ENCODE assay signal across 8 cellular contexts in genomic region chr12:49264873-49265792, GRCh38. TPM values are rescaled to one million over a fixed set of nuclear protein-coding genes. Genes with fewer than 3 reads are reported as not detected.
DNase-seq lines count a peak whose midpoint lies in the region; ATAC-seq and TF ChIP-seq lines count a peak whose summit lies in the region.

Gene TUBA1C (plus strand): TSS chr12:49265082. CDS start chr12:49265182, 100 bp downstream.

- WGBS in liver: under 1% methylated on average over 61 of the region's 61 CpGs

- peaks cover 0 to 27% (median 11%) of the 10 kb centered on the region in 4 donors for H3K4me1 ChIP-seq in liver (ENCODE audit: control insufficient read depth in 4 of 4, insufficient read depth in 4 of 4, low read length in 3 of 4)

- POLR2A ChIA-PET in BJ (lab: Charles Lee): interaction anchor here (0.7 kb wide), 1 partner anchor 266 kb away, joined by 4 read pairs; no protein-coding TSS in a partner anchor

- H3K4me3 ChIP-seq in BJ (ENCODE audit: low read depth, low read length) (peak within 1 kb of the TSS; percentile 92), liver (ENCODE audit: low read depth in 1 of 3, low read length in 3 of 3) (peak within 1 kb of the TSS; percentile 64 to 91 (median 76))

- peak; percentile 62 for DNase-seq in BJ (ENCODE audit: low read depth)
- DNase-seq in NCI-H526 (lab: John Stamatoyannopoulos, UW): peak; percentile 83 to 97
- DNase-seq in activated CD4-positive, alpha-beta T cell treated with anti-CD3 and anti-CD28 coated beads, Interleukin-2, amount 50 U/mL, for 4 hours: peak; percentile 83 to 84
- peak; percentile 78 to 96 for DNase-seq in dermis microvascular lymphatic vessel endothelial cell (ENCODE audit: low read depth in 2 of 2)
- DNase-seq in stimulated activated CD4-positive, alpha-beta T cell treated with anti-CD3 and anti-CD28 coated beads, Interleukin-4, amount 100 ng/mL, for 24 hours: peak; percentile 89

- CTCF ChIA-PET in BJ (lab: Yijun Ruan, JAX): interaction anchor here (0.6 to 2.5 kb wide), 2 partner anchors 21 to 31 kb away, joined by 3 to 20 read pairs; no protein-coding TSS in a partner anchor

- TF ChIP-seq CTCF in BJ (IDR thresholded peaks at IDR 0.05; ENCODE audit: insufficient read depth, low read depth, low read length) (no peak), liver (IDR thresholded peaks at IDR 0.05; ENCODE audit: low read depth, low read length, missing input control) (no peak)

- H3K27ac ChIP-seq in liver (ENCODE audit: low read depth in 1 of 2, low read length in 2 of 2): peak within 1 kb of the TSS; percentile 99 to 100

- ATAC-seq in GM19324 (IDR thresholded peaks at IDR 0.05; ENCODE audit: low FRiP score, unreplicated experiment) (peak; percentile 94), HG03460 (IDR thresholded peaks at IDR 0.05; ENCODE audit: unreplicated experiment) (peak; percentile 85)

- TF ChIP-seq RAD21 in liver (IDR thresholded peaks at IDR 0.05): no peak

- H3K36me3 ChIP-seq in BJ (ENCODE audit: control insufficient read depth, insufficient read depth, low read length) (peaks cover 7% of the 10 kb centered on the region), liver (ENCODE audit: control insufficient read depth in 4 of 4, insufficient read depth in 3 of 4, low read depth in 1 of 4, low read length in 3 of 4) (peaks cover 3 to 8% (median 6%) of the 10 kb centered on the region in 4 donors)

- no peaks in the 10 kb centered on the region for H3K27me3 ChIP-seq in BJ (ENCODE audit: control insufficient read depth, insufficient read depth, low read length)
- H3K27me3 ChIP-seq in liver (ENCODE audit: control insufficient read depth in 4 of 4, insufficient read depth in 4 of 4, low read length in 3 of 4): no peaks in the 10 kb centered on the region

- H3K9me3 ChIP-seq in liver (ENCODE audit: control insufficient read depth in 4 of 4, low read length in 3 of 4): no peaks in the 10 kb centered on the region

- H3K9ac ChIP-seq in liver (ENCODE audit: low read depth in 1 of 2, low read length in 2 of 2): peak within 1 kb of the TSS; percentile 95

TF ChIP-seq in liver, 16 proteins besides CTCF, POLR2A, EP300 and RAD21:
- peak; percentile 5 to 51 for TF ChIP-seq HNF4A (conservative IDR thresholded peaks at IDR 0.05)
- TF ChIP-seq, protein P1, sequence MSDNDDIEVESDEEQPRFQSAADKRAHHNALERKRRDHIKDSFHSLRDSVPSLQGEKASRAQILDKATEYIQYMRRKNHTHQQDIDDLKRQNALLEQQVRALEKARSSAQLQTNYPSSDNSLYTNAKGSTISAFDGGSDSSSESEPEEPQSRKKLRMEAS (IDR thresholded peaks at IDR 0.05): peak; percentile 83
- TF ChIP-seq TAF1 (conservative IDR thresholded peaks at IDR 0.05): peak; percentile 97
- TF ChIP-seq FOXA2 (IDR thresholded peaks at IDR 0.05): no peak
- no peak for TF ChIP-seq FOXA1 (IDR thresholded peaks at IDR 0.05)
- peak in 1 of 2 donors; percentile 49 for TF ChIP-seq GABPA (IDR thresholded peaks at IDR 0.05 in 1 of 2, conservative IDR thresholded peaks at IDR 0.05 in 1 of 2)
- peak; percentile 21 for TF ChIP-seq ZBTB33 (IDR thresholded peaks at IDR 0.05)
- peak; percentile 95 for TF ChIP-seq REST (IDR thresholded peaks at IDR 0.05)
- TF ChIP-seq EGR1 (IDR thresholded peaks at IDR 0.05; ENCODE audit: low read depth in 2 of 2): peak in 1 of 2 donors; percentile 8
- TF ChIP-seq NR2F2 (IDR thresholded peaks at IDR 0.05): peak; percentile 28
- TF ChIP-seq HNF4G (IDR thresholded peaks at IDR 0.05): no peak
- peak in 1 of 2 donors; percentile 52 for TF ChIP-seq RXRA (IDR thresholded peaks at IDR 0.05)
- TF ChIP-seq YY1 (IDR thresholded peaks at IDR 0.05): peak; percentile 83
- TF ChIP-seq, protein P2, sequence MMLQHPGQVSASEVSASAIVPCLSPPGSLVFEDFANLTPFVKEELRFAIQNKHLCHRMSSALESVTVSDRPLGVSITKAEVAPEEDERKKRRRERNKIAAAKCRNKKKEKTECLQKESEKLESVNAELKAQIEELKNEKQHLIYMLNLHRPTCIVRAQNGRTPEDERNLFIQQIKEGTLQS (IDR thresholded peaks at IDR 0.05): peak; percentile 55
- TF ChIP-seq JUND (IDR thresholded peaks at IDR 0.05): peak; percentile 82 to 85
- TF ChIP-seq SP1 (IDR thresholded peaks at IDR 0.05): peak; percentile 56
TF ChIP-seq in liver: peak in this region for 13.

RNA-seq across cellular contexts. Expression of gene TUBA1C, which starts in this region (rescaled TPM):
- polyA plus RNA-seq in BJ (2011; rRNA removed) (1,365 and 2,194 TPM in 2 replicates), liver (100 to 1,000 TPM in 1 of 2 donors, 10 to 100 TPM in 1; 54.6 to 162 TPM)
- 1,055 and 1,864 TPM in 2 replicates for polyA minus RNA-seq in BJ (2011; rRNA and poly(A)+ RNA removed)
- total RNA-seq in dermis microvascular lymphatic vessel endothelial cell (174 and 194 TPM in 2 replicates), liver (100 to 1,000 TPM; 102 to 103 TPM)

Comparison
In these comparisons a context has a peak if more than half of its experiments do, and no peak if none do; other contexts are left out.
1. Peak in every context shown above with its lines: DNase-seq, ATAC-seq, H3K4me3 ChIP-seq and H3K27ac ChIP-seq.